Comparison of ENCODE assay signal across 12 cellular contexts in the genomic region with DNA sequence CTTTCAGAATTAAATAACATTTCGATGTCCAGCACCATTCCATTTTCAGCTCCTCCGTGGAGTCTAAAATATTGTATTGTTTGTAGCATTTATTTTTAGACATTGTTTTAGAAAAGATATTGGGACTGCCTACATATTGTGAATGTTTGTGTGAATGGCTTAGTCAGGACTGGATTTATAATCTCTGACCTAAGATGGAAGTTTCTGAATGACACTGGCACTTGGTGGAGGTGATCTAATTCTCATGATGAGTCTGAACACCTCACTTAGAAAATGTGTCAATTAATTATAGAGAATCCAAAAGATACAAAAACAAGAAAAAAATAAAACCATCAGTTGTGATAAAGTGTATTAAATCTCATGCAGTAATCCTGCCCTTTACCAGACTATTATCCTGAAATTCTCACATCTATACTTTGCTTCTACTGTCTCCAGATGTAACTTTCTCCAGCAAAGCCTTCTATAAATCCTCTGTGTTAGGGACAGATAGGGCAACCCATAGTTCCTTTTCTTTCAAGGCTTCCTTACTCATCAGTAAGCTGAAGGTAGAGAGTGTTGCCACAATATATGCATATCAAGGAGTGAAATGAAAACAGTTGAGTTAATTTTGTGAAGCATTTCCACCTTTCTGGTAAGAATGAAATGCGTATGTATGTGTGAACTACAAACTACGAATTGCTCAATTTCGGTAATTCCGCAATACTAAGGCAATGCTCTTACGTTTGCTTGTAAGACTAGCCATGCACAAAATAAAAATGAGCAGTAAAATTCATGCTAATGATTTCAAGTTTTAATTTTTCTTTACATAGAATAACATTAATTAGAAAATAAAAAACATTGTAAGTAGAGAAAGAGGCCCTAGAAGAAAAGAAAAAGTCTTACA.
DNase-seq lines count a peak whose midpoint lies in the region; ATAC-seq and TF ChIP-seq lines count a peak whose summit lies in the region.
"Had no signal": no experiment of that assay in that cellular context is flagged by ENCODE, and none has a peak within 500 bp of the region (broad histone marks: within the 10 kb centered on the region; RNA-seq: fewer than 3 reads in every experiment).

No MANE protein-coding gene starts in this region.

- no peak overlapping the region for H3K4me3 ChIP-seq in CD4-positive, alpha-beta memory T cell (ENCODE audit: low read length in 2 of 2)
- H3K4me3 ChIP-seq: dorsolateral prefrontal cortex had no signal

- no peaks in the 10 kb centered on the region for H3K9me3 Mint-ChIP-seq in CD4-positive, alpha-beta memory T cell
- H3K9me3 Mint-ChIP-seq in T-cell = no peaks in the 10 kb centered on the region

- H3K27ac Mint-ChIP-seq in CD4-positive, alpha-beta memory T cell = peak overlapping the region in 2 of 7 donors; percentile 25 to 70
- peak overlapping the region; percentile 89 to 94 for H3K27ac Mint-ChIP-seq in T-cell

- no peak for DNase-seq in CD4-positive, alpha-beta memory T cell
- DNase-seq in T-cell = no peak
- DNase-seq in erythroblast (lab: John Stamatoyannopoulos, UW) = peak; percentile 14 to 46
- no peak for DNase-seq in NCI-H1694 (lab: John Stamatoyannopoulos, UW)
- DNase-seq: dorsolateral prefrontal cortex, NCI-H1092 treated with DMSO at 0.1 percent for 48 hours, NCI-H226 had no signal

- H3K27me3 Mint-ChIP-seq in CD4-positive, alpha-beta memory T cell = peaks cover 0 to 17% of the 10 kb centered on the region in 2 donors
- peaks cover 0 to 5% of the 10 kb centered on the region in 2 donors for H3K27me3 Mint-ChIP-seq in T-cell

- H3K36me3 ChIP-seq in CD4-positive, alpha-beta memory T cell (ENCODE audit: insufficient read depth, low read length) = no peaks in the 10 kb centered on the region

- CTCF ChIA-PET in CD4-positive, alpha-beta memory T cell (lab: Charles Lee; ENCODE audit: partially characterized antibody) = interaction anchor here (1.3 to 1.7 kb wide), 2 partner anchors 10 to 15 kb away, joined by 3 to 4 read pairs; no protein-coding TSS in a partner anchor
- CTCF ChIA-PET in T-cell (lab: Charles Lee) = interaction anchor here in 1 of 2 donors (0.7 kb wide), 1 partner anchor 11 kb away, joined by 4 read pairs; no protein-coding TSS in a partner anchor

- H3K9me3 ChIP-seq in CD4-positive, alpha-beta memory T cell (ENCODE audit: control insufficient read depth in 1 of 2, low read length in 2 of 2) = no peaks in the 10 kb centered on the region

- peaks cover 34% of the 10 kb centered on the region for H3K4me1 ChIP-seq in CD4-positive, alpha-beta memory T cell (ENCODE audit: insufficient read depth, low read length)

- intact Hi-C loops in CD4-positive, alpha-beta memory T cell (cut with micrococcal nuclease) = loop anchor here (1.0 to 2.0 kb wide), 3 partner anchors 12 to 67 kb away; no protein-coding TSS in a partner anchor

- no peak overlapping the region for H3K27ac ChIP-seq in CD4-positive, alpha-beta memory T cell (ENCODE audit: low read depth, low read length)
- H3K27ac ChIP-seq: dorsolateral prefrontal cortex had no signal

- POLR2A ChIA-PET in CD4-positive, alpha-beta memory T cell (lab: Charles Lee; ENCODE audit: partially characterized antibody) = interaction anchor here (0.7 to 3.2 kb wide), 7 partner anchors 11 to 68 kb away, joined by 3 to 14 read pairs (median 4); a partner anchor contains a TSS
- POLR2A ChIA-PET in T-cell (lab: Charles Lee) = no interaction called here

- H3K4me3 Mint-ChIP-seq in CD4-positive, alpha-beta memory T cell = peak overlapping the region in 6 of 8 donors; percentile 66 to 81 (median 72)
- peak overlapping the region in 2 of 3 donors; percentile 47 to 67 for H3K4me3 Mint-ChIP-seq in T-cell

- peaks cover 28 to 55% (median 36%) of the 10 kb centered on the region in 4 donors for H3K4me1 Mint-ChIP-seq in CD4-positive, alpha-beta memory T cell
- peaks cover 54 to 66% (median 64%) of the 10 kb centered on the region in 3 donors for H3K4me1 Mint-ChIP-seq in T-cell

- peak; percentile 34 for ATAC-seq in GM18868 (IDR thresholded peaks at IDR 0.05; ENCODE audit: unreplicated experiment)
- ATAC-seq in T-cell (replicated peaks in 1 of 4) = no peak
- no peak for ATAC-seq in GM19351 (IDR thresholded peaks at IDR 0.05; ENCODE audit: unreplicated experiment)
- ATAC-seq in GM19452 (IDR thresholded peaks at IDR 0.05; ENCODE audit: unreplicated experiment) = no peak
- no peak for ATAC-seq in HG03139 (IDR thresholded peaks at IDR 0.05; ENCODE audit: unreplicated experiment)
- ATAC-seq: HCT116 had no signal

- H3K27me3 ChIP-seq in CD4-positive, alpha-beta memory T cell (ENCODE audit: insufficient read depth, low read length) = no peaks in the 10 kb centered on the region

- no peak for TF ChIP-seq POLR2A in erythroblast (IDR thresholded peaks at IDR 0.05; ENCODE audit: low read length)

- no peaks in the 10 kb centered on the region for H3K36me3 Mint-ChIP-seq in CD4-positive, alpha-beta memory T cell
- no peaks in the 10 kb centered on the region for H3K36me3 Mint-ChIP-seq in T-cell

Comparison
In these comparisons a context has a peak if more than half of its experiments do, and no peak if none do; other contexts are left out.
1. DNase-seq: peak in erythroblast (2 of 2); none in CD4-positive, alpha-beta memory T cell (0 of 5), T-cell (0 of 34) and NCI-H1694 (single experiment).